1 cellular context compared by ENCODE assay signal in genomic region chr11:62787005-62787759, GRCh38.
TF ChIP-seq lines count a peak whose summit lies in the region.

Gene TMEM179B, plus strand, starts transcription at chr11:62787402. Its CDS starts 30 bp downstream, at chr11:62787432.

TF ChIP-seq in K562, 482 proteins besides CTCF, POLR2A, EP300 and RAD21 (continued from another document and continues in another):
- peak; percentile 40 for TF ChIP-seq ATF3 (IDR thresholded peaks at IDR 0.05)
- TF ChIP-seq ATF3 (CRISPR knock-in tag; conservative IDR thresholded peaks at IDR 0.05) = peak; percentile 78; the same call in 1 of the 2 replicates
- peak; percentile 98 for TF ChIP-seq GABPA (tag; conservative IDR thresholded peaks at IDR 0.05; ENCODE audit: low read depth)
- peak; percentile 51; the same call in 1 of the 2 replicates for TF ChIP-seq ZNF592 (IDR thresholded peaks at IDR 0.05)
- TF ChIP-seq TCF15 (CRISPR knock-in tag; IDR thresholded peaks at IDR 0.05) = no peak
- no peak for TF ChIP-seq THRB (CRISPR knock-in tag; conservative IDR thresholded peaks at IDR 0.05)
- no peak for TF ChIP-seq HMG20A (CRISPR knock-in tag; conservative IDR thresholded peaks at IDR 0.05)
- no peak for TF ChIP-seq YBX1 (IDR thresholded peaks at IDR 0.05)
- TF ChIP-seq IRF2 (CRISPR knock-in tag; IDR thresholded peaks at IDR 0.05) = peak; percentile 94; the same call in 1 of the 2 replicates
- TF ChIP-seq MYC (IDR thresholded peaks at IDR 0.05; ENCODE audit: low read depth, low read length) = peak; percentile 89
- TF ChIP-seq MYC (CRISPR knock-in tag; IDR thresholded peaks at IDR 0.05; ENCODE audit: borderline replicate concordance, low read depth) = peak; percentile 75; the same call in 1 of the 2 replicates
- TF ChIP-seq CBX5 (IDR thresholded peaks at IDR 0.05; ENCODE audit: borderline replicate concordance, low read depth) = 0 out of 2 replicates have a peak, but pooled peaks have one; percentile 19
- no peak for TF ChIP-seq ZSCAN29 (IDR thresholded peaks at IDR 0.05)
- TF ChIP-seq TFAP4 (CRISPR knock-in tag; IDR thresholded peaks at IDR 0.05; ENCODE audit: borderline replicate concordance) = peak; percentile 95
- TF ChIP-seq SMARCA5 (IDR thresholded peaks at IDR 0.05) = no peak
- peak; percentile 76; the same call in 1 of the 2 replicates for TF ChIP-seq ZBTB9 (CRISPR knock-in tag; IDR thresholded peaks at IDR 0.05)
- peak; percentile 38 for TF ChIP-seq ZBTB1 (CRISPR knock-in tag; IDR thresholded peaks at IDR 0.05; ENCODE audit: borderline replicate concordance, low read depth)
- peak; percentile 45 for TF ChIP-seq NFE2 (IDR thresholded peaks at IDR 0.05; ENCODE audit: low read depth)
- TF ChIP-seq ZBTB49 (CRISPR knock-in tag; IDR thresholded peaks at IDR 0.05; ENCODE audit: borderline replicate concordance) = no peak
- 0 out of 2 replicates have a peak, but pooled peaks have one; percentile 30 for TF ChIP-seq ZNF384 (IDR thresholded peaks at IDR 0.05; ENCODE audit: low read depth, low read length)
- peak; percentile 90 for TF ChIP-seq ELF1 (tag; IDR thresholded peaks at IDR 0.05)
- 0 out of 2 replicates have a peak, but pooled peaks have one; percentile 73 for TF ChIP-seq FOXK1 (CRISPR knock-in tag; IDR thresholded peaks at IDR 0.05; ENCODE audit: borderline replicate concordance)
- TF ChIP-seq ZNF232 (CRISPR knock-in tag; IDR thresholded peaks at IDR 0.05) = peak; percentile 62; the same call in 1 of the 2 replicates
- 0 out of 2 replicates have a peak, but pooled peaks have one; percentile 20 for TF ChIP-seq ZBTB43 (CRISPR knock-in tag; IDR thresholded peaks at IDR 0.05)
- TF ChIP-seq PURB (CRISPR knock-in tag; IDR thresholded peaks at IDR 0.05; ENCODE audit: low read depth) = peak; percentile 78; the same call in 1 of the 2 replicates
- peak; percentile 76 for TF ChIP-seq TBP (optimal IDR thresholded peaks at IDR 0.05; ENCODE audit: low read depth, low read length)
- peak in 1 of 2 experiments; percentile 89; a peak in 1 of 4 replicates for TF ChIP-seq KDM4B (IDR thresholded peaks at IDR 0.05; ENCODE audit: borderline replicate concordance in 2 of 2, low read depth in 1 of 2)
- TF ChIP-seq UBTF (IDR thresholded peaks at IDR 0.05; ENCODE audit: borderline replicate concordance in 1 of 2, low read depth in 2 of 2, low read length in 2 of 2) = peak; percentile 64 to 71; a peak in 2 of 4 replicates
- TF ChIP-seq ZKSCAN8 (CRISPR knock-in tag; IDR thresholded peaks at IDR 0.05) = no peak
- peak in 1 of 2 experiments; percentile 49; a peak in 2 of 4 replicates for TF ChIP-seq MLLT1 (IDR thresholded peaks at IDR 0.05)
- no peak for TF ChIP-seq ZNF398 (CRISPR knock-in tag; IDR thresholded peaks at IDR 0.05)
- TF ChIP-seq SUPT5H (IDR thresholded peaks at IDR 0.05) = peak; percentile 97
- TF ChIP-seq RBM22 (IDR thresholded peaks at IDR 0.05; ENCODE audit: low read depth, low read length, poor library complexity, severe bottlenecking) = peak; percentile 38
- TF ChIP-seq ZNF551 (CRISPR knock-in tag; IDR thresholded peaks at IDR 0.05) = no peak
- TF ChIP-seq THAP12 (CRISPR knock-in tag; IDR thresholded peaks at IDR 0.05) = peak; percentile 74
